In the genomic region with DNA sequence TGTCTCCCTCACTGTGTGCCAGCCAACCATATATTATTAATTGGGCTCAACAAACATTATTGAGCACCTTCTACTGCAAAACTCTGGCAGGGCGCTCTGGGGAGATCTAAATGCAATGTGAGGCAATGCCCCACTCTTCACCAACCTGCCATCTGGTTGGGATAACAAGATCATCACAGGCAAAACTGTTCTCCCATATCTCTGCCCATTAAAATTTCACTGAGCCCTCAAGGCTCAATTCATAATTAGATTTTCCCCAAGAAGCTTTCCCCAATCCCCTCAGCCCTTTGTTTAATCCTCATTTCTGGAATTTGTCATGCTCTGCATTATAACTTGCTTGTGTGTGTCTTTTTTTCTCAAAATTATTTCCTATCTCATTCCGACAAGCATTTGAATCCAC, we compare ENCODE assay signal across 30 cellular contexts.
"Had no signal": no experiment of that assay in that cellular context is flagged by ENCODE, and none has a peak within 500 bp of the region (broad histone marks: within the 10 kb centered on the region; RNA-seq: fewer than 3 reads in every experiment).

No MANE protein-coding gene starts in this region.

- H3K27me3 ChIP-seq: ascending aorta, breast epithelium, esophagus squamous epithelium, gastroesophageal sphincter, heart right ventricle had no signal

- H3K9me3 ChIP-seq: ascending aorta, breast epithelium, esophagus squamous epithelium, gastroesophageal sphincter had no signal

- H3K4me3 Mint-ChIP-seq: activated CD4-positive, alpha-beta memory T cell treated with anti-CD3 and anti-CD28 coated beads for 36 hours; activated CD4-positive, alpha-beta T cell treated with anti-CD3 and anti-CD28 coated beads for 36 hours; activated CD4-positive, alpha-beta T cell treated with anti-CD3 and anti-CD28 coated beads, Interleukin-2, amount 10 ng/mL, durations not matched to agents 24 days and 14 days; activated CD8-positive, alpha-beta memory T cell treated with anti-CD3 and anti-CD28 coated beads, Interleukin-2, amount 10 ng/mL, durations not matched to agents 7 days and 5 days; activated CD8-positive, alpha-beta T cell treated with anti-CD3 and anti-CD28 coated beads, Interleukin-2, amount 10 ng/mL, durations not matched to agents 7 days and 5 days; activated naive CD4-positive, alpha-beta T cell treated with anti-CD3 and anti-CD28 coated beads, Interleukin-2, amount 10 ng/mL, durations not matched to agents 7 days and 5 days; activated naive CD8-positive, alpha-beta T cell treated with anti-CD3 and anti-CD28 coated beads, Interleukin-2, amount 10 ng/mL, durations not matched to agents 7 days and 5 days; activated T-helper 1 cell treated with anti-CD3 and anti-CD28 coated beads, Interleukin-12 subunit alpha, Interleukin-12 subunit beta, Interleukin-2, Interleukin-4 antibody, amounts not matched to agents 30 ng/mL and 10 ng/mL and 1 ng/mL, durations not matched to agents 14 hours and 24 hours and 36 hours; brain; effector memory CD8-positive, alpha-beta T cell had no signal

- H3K4me1 Mint-ChIP-seq: activated CD4-positive, alpha-beta T cell treated with anti-CD3 and anti-CD28 coated beads for 36 hours; activated CD4-positive, alpha-beta T cell treated with anti-CD3 and anti-CD28 coated beads, Interleukin-2, amount 10 ng/mL, durations not matched to agents 24 days and 14 days; activated CD8-positive, alpha-beta memory T cell treated with anti-CD3 and anti-CD28 coated beads, Interleukin-2, amount 10 ng/mL, durations not matched to agents 7 days and 5 days; activated naive CD4-positive, alpha-beta T cell treated with anti-CD3 and anti-CD28 coated beads, Interleukin-2, amount 10 ng/mL, durations not matched to agents 7 days and 5 days; activated naive CD8-positive, alpha-beta T cell treated with anti-CD3 and anti-CD28 coated beads, Interleukin-2, amount 10 ng/mL, durations not matched to agents 7 days and 5 days had no signal

- H3K36me3 ChIP-seq: ascending aorta, breast epithelium, esophagus squamous epithelium, gastroesophageal sphincter, heart right ventricle had no signal

- H3K4me1 ChIP-seq: breast epithelium had no signal

- H3K9me3 Mint-ChIP-seq: activated CD4-positive, alpha-beta memory T cell treated with anti-CD3 and anti-CD28 coated beads for 36 hours; activated CD4-positive, alpha-beta T cell treated with anti-CD3 and anti-CD28 coated beads, Interleukin-2, amount 10 ng/mL, durations not matched to agents 24 days and 14 days; activated naive CD4-positive, alpha-beta T cell treated with anti-CD3 and anti-CD28 coated beads, Interleukin-2, amount 10 ng/mL, durations not matched to agents 7 days and 5 days; activated naive CD4-positive, alpha-beta T cell treated with anti-CD3 and anti-CD28 coated beads, Interleukin-2, amount 50 U/mL, for 72 hours; activated naive CD8-positive, alpha-beta T cell treated with anti-CD3 and anti-CD28 coated beads, Interleukin-2, amount 10 ng/mL, durations not matched to agents 7 days and 5 days; activated T-helper 1 cell treated with anti-CD3 and anti-CD28 coated beads, Interleukin-12 subunit alpha, Interleukin-12 subunit beta, Interleukin-2, Interleukin-4 antibody, amounts not matched to agents 30 ng/mL and 10 ng/mL and 1 ng/mL, durations not matched to agents 14 hours and 24 hours and 36 hours; effector memory CD8-positive, alpha-beta T cell had no signal

- H3K27ac Mint-ChIP-seq: activated CD4-positive, alpha-beta memory T cell treated with anti-CD3 and anti-CD28 coated beads for 36 hours; activated CD4-positive, alpha-beta T cell treated with anti-CD3 and anti-CD28 coated beads for 36 hours; activated CD4-positive, alpha-beta T cell treated with anti-CD3 and anti-CD28 coated beads, Interleukin-2, amount 10 ng/mL, durations not matched to agents 24 days and 14 days; activated CD8-positive, alpha-beta memory T cell treated with anti-CD3 and anti-CD28 coated beads, Interleukin-2, amount 10 ng/mL, durations not matched to agents 7 days and 5 days; activated CD8-positive, alpha-beta T cell treated with anti-CD3 and anti-CD28 coated beads, Interleukin-2, amount 10 ng/mL, durations not matched to agents 7 days and 5 days; activated naive CD4-positive, alpha-beta T cell treated with anti-CD3 and anti-CD28 coated beads, Interleukin-2, amount 10 ng/mL, durations not matched to agents 7 days and 5 days; activated naive CD4-positive, alpha-beta T cell treated with anti-CD3 and anti-CD28 coated beads, Interleukin-2, amount 50 U/mL, for 72 hours; activated naive CD8-positive, alpha-beta T cell treated with anti-CD3 and anti-CD28 coated beads, Interleukin-2, amount 10 ng/mL, durations not matched to agents 7 days and 5 days; activated T-helper 1 cell treated with anti-CD3 and anti-CD28 coated beads, Interleukin-12 subunit alpha, Interleukin-12 subunit beta, Interleukin-2, Interleukin-4 antibody, amounts not matched to agents 30 ng/mL and 10 ng/mL and 1 ng/mL, durations not matched to agents 14 hours and 24 hours and 36 hours; effector memory CD8-positive, alpha-beta T cell had no signal

- DNase-seq: activated CD4-positive, alpha-beta memory T cell treated with anti-CD3 and anti-CD28 coated beads for 36 hours; activated CD4-positive, alpha-beta T cell treated with anti-CD3 and anti-CD28 coated beads for 36 hours; activated CD4-positive, alpha-beta T cell treated with anti-CD3 and anti-CD28 coated beads, Interleukin-2, amount 10 ng/mL, durations not matched to agents 24 days and 14 days; activated CD4-positive, CD25-positive, alpha-beta regulatory T cell; activated CD4-positive, CD25-positive, alpha-beta regulatory T cell treated with anti-CD3 and anti-CD28 coated beads, Interleukin-2, amount 50 U/mL, for 72 hours; activated CD8-positive, alpha-beta memory T cell treated with anti-CD3 and anti-CD28 coated beads, Interleukin-2, amount 10 ng/mL, durations not matched to agents 7 days and 5 days; activated CD8-positive, alpha-beta memory T cell treated with anti-CD3 and anti-CD28 coated beads, Interleukin-2, amount 50 U/mL, for 4 hours; activated CD8-positive, alpha-beta T cell treated with anti-CD3 and anti-CD28 coated beads, Interleukin-2, amount 10 ng/mL, durations not matched to agents 7 days and 5 days; activated gamma-delta T cell; activated naive CD4-positive, alpha-beta T cell; activated naive CD4-positive, alpha-beta T cell treated with anti-CD3 and anti-CD28 coated beads, Interleukin-2, amount 10 ng/mL, durations not matched to agents 7 days and 5 days; activated naive CD8-positive, alpha-beta T cell treated with anti-CD3 and anti-CD28 coated beads, Interleukin-2, amount 10 ng/mL, durations not matched to agents 7 days and 5 days; activated T-cell treated with anti-CD3 and anti-CD28 coated beads, Interleukin-2, amount 50 U/mL, for 1 hour; activated T-cell treated with anti-CD3 and anti-CD28 coated beads, Interleukin-2, amount 50 U/mL, for 48 hours; caudate nucleus; cortex of kidney; dermis blood vessel endothelial cell; effector CD4-positive, alpha-beta T cell; effector memory CD8-positive, alpha-beta T cell; esophagus squamous epithelium; foreskin melanocyte; heart right ventricle; T-helper 2 cell had no signal

- H3K27me3 Mint-ChIP-seq: brain had no signal

- H3K4me3 ChIP-seq: ascending aorta, breast epithelium, esophagus squamous epithelium, gastroesophageal sphincter, heart right ventricle had no signal

- H3K27ac ChIP-seq: ascending aorta, breast epithelium, epithelial cell of prostate, esophagus squamous epithelium, gastroesophageal sphincter had no signal

- H3K36me3 Mint-ChIP-seq: activated CD4-positive, alpha-beta memory T cell treated with anti-CD3 and anti-CD28 coated beads for 36 hours; activated CD8-positive, alpha-beta memory T cell treated with anti-CD3 and anti-CD28 coated beads, Interleukin-2, amount 10 ng/mL, durations not matched to agents 7 days and 5 days; activated naive CD4-positive, alpha-beta T cell treated with anti-CD3 and anti-CD28 coated beads, Interleukin-2, amount 10 ng/mL, durations not matched to agents 7 days and 5 days; activated naive CD4-positive, alpha-beta T cell treated with anti-CD3 and anti-CD28 coated beads, Interleukin-2, amount 50 U/mL, for 72 hours; activated naive CD8-positive, alpha-beta T cell treated with anti-CD3 and anti-CD28 coated beads, Interleukin-2, amount 10 ng/mL, durations not matched to agents 7 days and 5 days had no signal
